In genomic region chr12:47367912-47368537, GRCh38 we compare ENCODE assay signal across 18 cellular contexts.
A peak's percentile ranks its signal among the peaks of the same experiment; 100 is the strongest.
DNase-seq lines count a peak whose midpoint lies in the region; ATAC-seq and TF ChIP-seq lines count a peak whose summit lies in the region.
"Had no signal": no experiment of that assay in that cellular context is flagged by ENCODE, and none has a peak within 500 bp of the region (broad histone marks: within the 10 kb centered on the region; RNA-seq: fewer than 3 reads in every experiment).

No MANE protein-coding gene starts in this region.

- H3K36me3 Mint-ChIP-seq in activated naive CD8-positive, alpha-beta T cell treated with anti-CD3 and anti-CD28 coated beads, Interleukin-2, amount 10 ng/mL, durations not matched to agents 7 days and 5 days: peaks cover 13% of the 10 kb centered on the region
- H3K36me3 Mint-ChIP-seq in activated naive CD8-positive, alpha-beta T cell treated with anti-CD3 and anti-CD28 coated beads, Interleukin-2, amount 50 U/mL, for 24 hours (ENCODE audit: low read depth): peaks cover 32% of the 10 kb centered on the region
- H3K36me3 Mint-ChIP-seq in activated B cell treated with CpG ODN at 0.5 μM for 24 hours (ENCODE audit: low read depth) (peaks cover 10% of the 10 kb centered on the region), memory B cell (no peaks in the 10 kb centered on the region)

- intact Hi-C loops in activated B cell treated with CpG ODN at 0.5 μM for 24 hours (cut with micrococcal nuclease): no loop called here

- no peak overlapping the region for H3K27ac Mint-ChIP-seq in activated naive CD8-positive, alpha-beta T cell treated with anti-CD3 and anti-CD28 coated beads, Interleukin-2, amount 10 ng/mL, durations not matched to agents 7 days and 5 days
- no peak overlapping the region for H3K27ac Mint-ChIP-seq in activated naive CD8-positive, alpha-beta T cell treated with anti-CD3 and anti-CD28 coated beads, Interleukin-2, amount 50 U/mL, for 24 hours
- no peak overlapping the region for H3K27ac Mint-ChIP-seq in activated B cell treated with CpG ODN at 0.5 μM for 24 hours
- H3K27ac Mint-ChIP-seq in memory B cell: no peak overlapping the region
- H3K27ac Mint-ChIP-seq: CD4-positive, alpha-beta memory T cell had no signal

- CTCF ChIA-PET in activated B cell treated with CpG ODN at 0.5 μM for 24 hours (lab: Charles Lee): interaction anchor here (0.9 to 1.5 kb wide), 2 partner anchors 29 to 60 kb away, joined by 4 read pairs; no protein-coding TSS in a partner anchor

- no peak for TF ChIP-seq CTCF in activated B cell treated with CpG ODN at 0.5 μM for 24 hours (IDR thresholded peaks at IDR 0.05)

- DNase-seq in activated naive CD8-positive, alpha-beta T cell treated with anti-CD3 and anti-CD28 coated beads, Interleukin-2, amount 10 ng/mL, durations not matched to agents 7 days and 5 days: no peak
- DNase-seq in activated naive CD8-positive, alpha-beta T cell treated with anti-CD3 and anti-CD28 coated beads, Interleukin-2, amount 50 U/mL, for 24 hours: no peak
- DNase-seq in activated B cell treated with CpG ODN at 0.5 μM for 24 hours: no peak
- no peak for DNase-seq in memory B cell (ENCODE audit: low spot score in 2 of 2)
- no peak for DNase-seq in kidney glomerular epithelial cell (lab: John Stamatoyannopoulos, UW)
- no peak for DNase-seq in stimulated activated CD4-positive, alpha-beta T cell treated with anti-CD3 and anti-CD28 coated beads, Interleukin-12 subunit alpha, Interleukin-12 subunit beta, amount 100 ng/mL, for 4 hours
- no peak for DNase-seq in dermis blood vessel endothelial cell
- DNase-seq: CD4-positive, alpha-beta memory T cell; DMS79 treated with DMSO at 0.1 percent for 48 hours; GDM1; Karpas-422; NCI-H1105 treated with DMSO at 0.1 percent for 48 hours; NCI-H187; NCI-H2171; NCI-H446 treated with DMSO at 0.1 percent for 48 hours; SHP77 treated with DMSO at 0.1 percent for 48 hours had no signal

- peak; percentile 7 for ATAC-seq in activated naive CD8-positive, alpha-beta T cell treated with anti-CD3 and anti-CD28 coated beads, Interleukin-2, amount 10 ng/mL, durations not matched to agents 7 days and 5 days (ENCODE audit: low read depth)
- ATAC-seq in activated naive CD8-positive, alpha-beta T cell treated with anti-CD3 and anti-CD28 coated beads, Interleukin-2, amount 50 U/mL, for 24 hours: no peak
- ATAC-seq in activated B cell treated with CpG ODN at 0.5 μM for 24 hours (ENCODE audit: low read depth) (peak; percentile 25), memory B cell (ENCODE audit: low read depth) (peak; percentile 63), GM21786 (IDR thresholded peaks at IDR 0.05; ENCODE audit: unreplicated experiment) (no peak)
- ATAC-seq: A549 had no signal

- H3K4me1 Mint-ChIP-seq in activated naive CD8-positive, alpha-beta T cell treated with anti-CD3 and anti-CD28 coated beads, Interleukin-2, amount 10 ng/mL, durations not matched to agents 7 days and 5 days: peaks cover 9% of the 10 kb centered on the region
- H3K4me1 Mint-ChIP-seq in activated naive CD8-positive, alpha-beta T cell treated with anti-CD3 and anti-CD28 coated beads, Interleukin-2, amount 50 U/mL, for 24 hours: peaks cover 36% of the 10 kb centered on the region
- H3K4me1 Mint-ChIP-seq in activated B cell treated with CpG ODN at 0.5 μM for 24 hours: peaks cover 10% of the 10 kb centered on the region
- no peaks in the 10 kb centered on the region for H3K4me1 Mint-ChIP-seq in memory B cell

- POLR2A ChIA-PET in activated naive CD8-positive, alpha-beta T cell treated with anti-CD3 and anti-CD28 coated beads, Interleukin-2, amount 10 ng/mL, durations not matched to agents 7 days and 5 days (lab: Charles Lee): interaction anchor here (0.6 to 2.0 kb wide), 8 partner anchors 12 to 149 kb away, joined by 3 to 6 read pairs (median 4); no protein-coding TSS in a partner anchor
- POLR2A ChIA-PET in activated B cell treated with CpG ODN at 0.5 μM for 24 hours (lab: Charles Lee): interaction anchor here (0.6 to 3.2 kb wide), 8 partner anchors 10 to 737 kb away, joined by 3 to 14 read pairs (median 3); no protein-coding TSS in a partner anchor

- no peak overlapping the region for H3K4me3 Mint-ChIP-seq in activated naive CD8-positive, alpha-beta T cell treated with anti-CD3 and anti-CD28 coated beads, Interleukin-2, amount 10 ng/mL, durations not matched to agents 7 days and 5 days
- H3K4me3 Mint-ChIP-seq in activated naive CD8-positive, alpha-beta T cell treated with anti-CD3 and anti-CD28 coated beads, Interleukin-2, amount 50 U/mL, for 24 hours: no peak overlapping the region
- H3K4me3 Mint-ChIP-seq in activated B cell treated with CpG ODN at 0.5 μM for 24 hours: no peak overlapping the region
- H3K4me3 Mint-ChIP-seq in memory B cell: no peak overlapping the region
- H3K4me3 Mint-ChIP-seq: CD4-positive, alpha-beta memory T cell had no signal

- H3K27me3 Mint-ChIP-seq in activated naive CD8-positive, alpha-beta T cell treated with anti-CD3 and anti-CD28 coated beads, Interleukin-2, amount 10 ng/mL, durations not matched to agents 7 days and 5 days: no peaks in the 10 kb centered on the region
- H3K27me3 Mint-ChIP-seq in activated naive CD8-positive, alpha-beta T cell treated with anti-CD3 and anti-CD28 coated beads, Interleukin-2, amount 50 U/mL, for 24 hours: no peaks in the 10 kb centered on the region
- no peaks in the 10 kb centered on the region for H3K27me3 Mint-ChIP-seq in activated B cell treated with CpG ODN at 0.5 μM for 24 hours
- no peaks in the 10 kb centered on the region for H3K27me3 Mint-ChIP-seq in memory B cell
- H3K27me3 Mint-ChIP-seq: CD4-positive, alpha-beta memory T cell had no signal

- H3K9me3 Mint-ChIP-seq in activated naive CD8-positive, alpha-beta T cell treated with anti-CD3 and anti-CD28 coated beads, Interleukin-2, amount 10 ng/mL, durations not matched to agents 7 days and 5 days: peaks cover 2% of the 10 kb centered on the region
- H3K9me3 Mint-ChIP-seq in activated naive CD8-positive, alpha-beta T cell treated with anti-CD3 and anti-CD28 coated beads, Interleukin-2, amount 50 U/mL, for 24 hours: peaks cover 6% of the 10 kb centered on the region
- no peaks in the 10 kb centered on the region for H3K9me3 Mint-ChIP-seq in activated B cell treated with CpG ODN at 0.5 μM for 24 hours
- no peaks in the 10 kb centered on the region for H3K9me3 Mint-ChIP-seq in memory B cell

Comparison
In these comparisons a context has a peak if more than half of its experiments do, and no peak if none do; other contexts are left out.
1. ATAC-seq: peak in activated naive CD8-positive, alpha-beta T cell treated with anti-CD3 and anti-CD28 coated beads, Interleukin-2, amount 10 ng/mL, durations not matched to agents 7 days and 5 days (single experiment), activated B cell treated with CpG ODN at 0.5 μM for 24 hours (single experiment) and memory B cell (single experiment); none in activated naive CD8-positive, alpha-beta T cell treated with anti-CD3 and anti-CD28 coated beads, Interleukin-2, amount 50 U/mL, for 24 hours (single experiment) and GM21786 (single experiment).